ENCODE assay signal across 28 cellular contexts in the genomic region with DNA sequence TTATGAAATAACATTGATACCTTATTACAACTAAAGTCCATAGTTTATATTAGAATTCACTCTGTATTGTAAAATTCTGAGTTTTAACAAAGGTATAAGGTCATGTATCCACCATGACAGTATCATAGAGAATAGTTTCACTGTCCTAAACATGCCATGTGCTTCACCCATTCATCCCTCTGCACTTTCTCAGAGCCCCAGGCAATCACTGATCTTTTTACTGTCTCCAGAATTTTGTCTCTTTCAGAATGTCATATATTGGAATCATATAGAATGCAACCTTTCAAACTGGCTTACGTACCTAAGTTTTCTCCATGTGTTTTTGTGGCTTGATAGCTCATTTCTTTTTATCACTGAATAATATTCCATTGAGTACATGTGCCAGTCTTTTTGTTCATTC.
"Had no signal": no experiment of that assay in that cellular context is flagged by ENCODE, and none has a peak within 500 bp of the region (broad histone marks: within the 10 kb centered on the region; RNA-seq: fewer than 3 reads in every experiment).

No MANE protein-coding gene starts in this region.

- H3K9me3 Mint-ChIP-seq: dendritic cell treated with granulocyte-macrophage colony-stimulating factor and Interleukin-4, amounts not matched to agents 40 ng/mL and 50 ng/mL, for 4 days; effector memory CD8-positive, alpha-beta T cell; endodermal cell had no signal

- H2AFZ ChIP-seq: hepatocyte had no signal

- H3K27ac Mint-ChIP-seq: dendritic cell treated with granulocyte-macrophage colony-stimulating factor and Interleukin-4, amounts not matched to agents 40 ng/mL and 50 ng/mL, for 4 days; effector memory CD8-positive, alpha-beta T cell; endodermal cell had no signal

- H3K27me3 Mint-ChIP-seq: dendritic cell treated with granulocyte-macrophage colony-stimulating factor and Interleukin-4, amounts not matched to agents 40 ng/mL and 50 ng/mL, for 4 days; effector memory CD8-positive, alpha-beta T cell had no signal

- H3K4me2 ChIP-seq: hepatocyte had no signal

- H3K4me3 ChIP-seq: colonic mucosa, dorsolateral prefrontal cortex, esophagus muscularis mucosa, esophagus squamous epithelium, gastrocnemius medialis, gastroesophageal sphincter, heart left ventricle, heart right ventricle, hepatocyte had no signal

- H3K9me3 ChIP-seq: colonic mucosa, esophagus muscularis mucosa, esophagus squamous epithelium, gastrocnemius medialis, gastroesophageal sphincter, heart left ventricle, heart right ventricle had no signal

- H3K36me3 ChIP-seq: colonic mucosa, esophagus muscularis mucosa, esophagus squamous epithelium, gastrocnemius medialis, gastroesophageal sphincter, heart left ventricle, heart right ventricle had no signal

- H3K4me1 ChIP-seq: colonic mucosa, esophagus muscularis mucosa, gastrocnemius medialis, gastroesophageal sphincter had no signal

- ATAC-seq: effector memory CD8-positive, alpha-beta T cell; esophagus mucosa; foreskin keratinocyte; gastrocnemius medialis; gastroesophageal sphincter; heart left ventricle; heart right ventricle had no signal

- H3K27ac ChIP-seq: colonic mucosa, dorsolateral prefrontal cortex, epithelial cell of prostate, esophagus muscularis mucosa, esophagus squamous epithelium, foreskin keratinocyte, gastrocnemius medialis, gastroesophageal sphincter, heart left ventricle, heart right ventricle, hepatocyte had no signal

- H3K4me3 Mint-ChIP-seq: dendritic cell treated with granulocyte-macrophage colony-stimulating factor and Interleukin-4, amounts not matched to agents 40 ng/mL and 50 ng/mL, for 4 days; effector memory CD8-positive, alpha-beta T cell; endodermal cell had no signal

- H3K4me1 Mint-ChIP-seq: endodermal cell had no signal

- H3K27me3 ChIP-seq: colonic mucosa, dorsolateral prefrontal cortex, esophagus muscularis mucosa, foreskin keratinocyte, gastrocnemius medialis, gastroesophageal sphincter, heart left ventricle, heart right ventricle, hepatocyte had no signal

- H3K79me2 ChIP-seq: hepatocyte had no signal

- FAIRE-seq: colon, endometrium, endothelial cell of umbilical vein, frontal cortex had no signal

- DNase-seq: colonic mucosa; cortex of kidney; dermis blood vessel endothelial cell; dorsolateral prefrontal cortex; effector CD4-positive, alpha-beta T cell; effector CD8-positive, alpha-beta T cell; effector memory CD4-positive, alpha-beta T cell; effector memory CD8-positive, alpha-beta T cell; endodermal cell; erythroblast; esophagus squamous epithelium; foreskin fibroblast; foreskin keratinocyte; gastrocnemius medialis; glutamatergic neuron; head of caudate nucleus; heart left ventricle; heart right ventricle had no signal
